Comparison of ENCODE assay signal across 1 cellular context in the genomic region with DNA sequence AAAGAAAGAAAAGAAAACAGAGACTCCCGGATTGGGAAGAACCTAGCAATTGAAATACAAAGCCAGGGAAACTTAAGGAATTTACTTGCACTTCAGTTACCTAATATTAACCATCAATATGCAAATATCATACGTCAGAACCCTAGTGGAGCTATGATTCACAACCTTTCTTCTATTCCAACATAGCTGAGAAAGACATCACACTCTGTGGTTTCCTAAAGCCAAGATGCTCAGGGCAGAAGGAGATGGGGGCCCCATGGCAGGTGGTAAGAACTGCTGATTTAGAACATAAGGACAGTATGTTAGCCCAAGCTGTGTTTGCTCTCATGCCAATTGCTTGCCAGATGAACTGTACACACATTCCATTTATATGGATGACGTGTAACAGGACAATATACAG.
TF ChIP-seq lines count a peak whose summit lies in the region.

No MANE protein-coding gene starts in this region.

TF ChIP-seq in GM23338, 12 proteins besides CTCF, POLR2A, EP300 and RAD21 (continued from another document):
- no peak for TF ChIP-seq ZNF331 (CRISPR knock-in tag; IDR thresholded peaks at IDR 0.05; ENCODE audit: low read depth)
- TF ChIP-seq, protein P1, sequence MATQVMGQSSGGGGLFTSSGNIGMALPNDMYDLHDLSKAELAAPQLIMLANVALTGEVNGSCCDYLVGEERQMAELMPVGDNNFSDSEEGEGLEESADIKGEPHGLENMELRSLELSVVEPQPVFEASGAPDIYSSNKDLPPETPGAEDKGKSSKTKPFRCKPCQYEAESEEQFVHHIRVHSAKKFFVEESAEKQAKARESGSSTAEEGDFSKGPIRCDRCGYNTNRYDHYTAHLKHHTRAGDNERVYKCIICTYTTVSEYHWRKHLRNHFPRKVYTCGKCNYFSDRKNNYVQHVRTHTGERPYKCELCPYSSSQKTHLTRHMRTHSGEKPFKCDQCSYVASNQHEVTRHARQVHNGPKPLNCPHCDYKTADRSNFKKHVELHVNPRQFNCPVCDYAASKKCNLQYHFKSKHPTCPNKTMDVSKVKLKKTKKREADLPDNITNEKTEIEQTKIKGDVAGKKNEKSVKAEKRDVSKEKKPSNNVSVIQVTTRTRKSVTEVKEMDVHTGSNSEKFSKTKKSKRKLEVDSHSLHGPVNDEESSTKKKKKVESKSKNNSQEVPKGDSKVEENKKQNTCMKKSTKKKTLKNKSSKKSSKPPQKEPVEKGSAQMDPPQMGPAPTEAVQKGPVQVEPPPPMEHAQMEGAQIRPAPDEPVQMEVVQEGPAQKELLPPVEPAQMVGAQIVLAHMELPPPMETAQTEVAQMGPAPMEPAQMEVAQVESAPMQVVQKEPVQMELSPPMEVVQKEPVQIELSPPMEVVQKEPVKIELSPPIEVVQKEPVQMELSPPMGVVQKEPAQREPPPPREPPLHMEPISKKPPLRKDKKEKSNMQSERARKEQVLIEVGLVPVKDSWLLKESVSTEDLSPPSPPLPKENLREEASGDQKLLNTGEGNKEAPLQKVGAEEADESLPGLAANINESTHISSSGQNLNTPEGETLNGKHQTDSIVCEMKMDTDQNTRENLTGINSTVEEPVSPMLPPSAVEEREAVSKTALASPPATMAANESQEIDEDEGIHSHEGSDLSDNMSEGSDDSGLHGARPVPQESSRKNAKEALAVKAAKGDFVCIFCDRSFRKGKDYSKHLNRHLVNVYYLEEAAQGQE (IDR thresholded peaks at IDR 0.05; ENCODE audit: unreplicated experiment): no peak
- TF ChIP-seq EZH2 (IDR thresholded peaks at IDR 0.05; ENCODE audit: low read depth, unreplicated experiment): no peak
- no peak for TF ChIP-seq JUNB (IDR thresholded peaks at IDR 0.05; ENCODE audit: unreplicated experiment)
- TF ChIP-seq POLR2AphosphoS5 (IDR thresholded peaks at IDR 0.05; ENCODE audit: low read depth): no peak
- no peak for TF ChIP-seq ZNF114 (CRISPR knock-in tag; IDR thresholded peaks at IDR 0.05)
- TF ChIP-seq STAT1 (IDR thresholded peaks at IDR 0.05; ENCODE audit: unreplicated experiment): no peak
- TF ChIP-seq NANOG (IDR thresholded peaks at IDR 0.05; ENCODE audit: borderline replicate concordance): no peak
- no peak for TF ChIP-seq EZH2phosphoT487 (IDR thresholded peaks at IDR 0.05; ENCODE audit: unreplicated experiment)
- TF ChIP-seq, protein P2, sequence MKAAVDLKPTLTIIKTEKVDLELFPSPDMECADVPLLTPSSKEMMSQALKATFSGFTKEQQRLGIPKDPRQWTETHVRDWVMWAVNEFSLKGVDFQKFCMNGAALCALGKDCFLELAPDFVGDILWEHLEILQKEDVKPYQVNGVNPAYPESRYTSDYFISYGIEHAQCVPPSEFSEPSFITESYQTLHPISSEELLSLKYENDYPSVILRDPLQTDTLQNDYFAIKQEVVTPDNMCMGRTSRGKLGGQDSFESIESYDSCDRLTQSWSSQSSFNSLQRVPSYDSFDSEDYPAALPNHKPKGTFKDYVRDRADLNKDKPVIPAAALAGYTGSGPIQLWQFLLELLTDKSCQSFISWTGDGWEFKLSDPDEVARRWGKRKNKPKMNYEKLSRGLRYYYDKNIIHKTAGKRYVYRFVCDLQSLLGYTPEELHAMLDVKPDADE (IDR thresholded peaks at IDR 0.05): no peak
- no peak for TF ChIP-seq CREB1 (CRISPR knock-in tag; IDR thresholded peaks at IDR 0.05; ENCODE audit: low read depth)
TF ChIP-seq in GM23338: peak in this region for 0.
